ENCODE assay signal across 23 cellular contexts in genomic region chr1:225479341-225479740, GRCh38. TPM values are rescaled to one million over a fixed set of nuclear protein-coding genes. Genes with fewer than 3 reads are reported as not detected.
A peak's percentile ranks its signal among the peaks of the same experiment; 100 is the strongest.
DNase-seq lines count a peak whose midpoint lies in the region; ATAC-seq and TF ChIP-seq lines count a peak whose summit lies in the region.
"Had no signal": no experiment of that assay in that cellular context is flagged by ENCODE, and none has a peak within 500 bp of the region (broad histone marks: within the 10 kb centered on the region; RNA-seq: fewer than 3 reads in every experiment).

No MANE protein-coding gene starts in this region.

- no peak overlapping the region for H3K27ac ChIP-seq in Karpas-422 (ENCODE audit: low read length)
- H3K27ac ChIP-seq in muscle layer of colon (ENCODE audit: low read depth, low read length): peak overlapping the region; percentile 27
- peak overlapping the region; percentile 5 to 12 for H3K27ac ChIP-seq in thoracic aorta

- no peak overlapping the region for H2AFZ ChIP-seq in Karpas-422 (ENCODE audit: low read length)

- no peak overlapping the region for H3K4me3 Mint-ChIP-seq in activated CD4-positive, alpha-beta T cell treated with anti-CD3 and anti-CD28 coated beads, Interleukin-2, amount 10 ng/mL, durations not matched to agents 7 days and 5 days
- H3K4me3 Mint-ChIP-seq: CD4-positive, alpha-beta T cell had no signal

- H3K9me3 Mint-ChIP-seq in activated CD4-positive, alpha-beta T cell treated with anti-CD3 and anti-CD28 coated beads, Interleukin-2, amount 10 ng/mL, durations not matched to agents 7 days and 5 days: peaks cover 3% of the 10 kb centered on the region
- H3K9me3 Mint-ChIP-seq: CD4-positive, alpha-beta T cell had no signal

- no peaks in the 10 kb centered on the region for H3K9me2 ChIP-seq in Karpas-422 (replicated peaks; ENCODE audit: insufficient read depth, low read length)
- H3K9me2 ChIP-seq: SK-N-SH had no signal

- H3K27me3 ChIP-seq in Karpas-422 (ENCODE audit: low read length): no peaks in the 10 kb centered on the region
- H3K27me3 ChIP-seq in muscle layer of colon (ENCODE audit: control insufficient read depth in 1 of 2, insufficient read depth in 2 of 2, low read length in 2 of 2): no peaks in the 10 kb centered on the region
- no peaks in the 10 kb centered on the region for H3K27me3 ChIP-seq in thoracic aorta (replicated peaks; ENCODE audit: insufficient read depth)
- H3K27me3 ChIP-seq: BE2C, MG63 had no signal

- no peak overlapping the region for H3K9ac ChIP-seq in Karpas-422 (ENCODE audit: low read length)
- H3K9ac ChIP-seq in muscle layer of colon (ENCODE audit: low read length): no peak overlapping the region
- H3K9ac ChIP-seq: SK-N-SH had no signal

- no peaks in the 10 kb centered on the region for H4K20me1 ChIP-seq in Karpas-422 (ENCODE audit: insufficient read depth, low read depth, low read length)

- no peaks in the 10 kb centered on the region for H3K79me2 ChIP-seq in Karpas-422 (ENCODE audit: low read length)

- no peak for TF ChIP-seq CTCF in thoracic aorta (IDR thresholded peaks at IDR 0.05)

- H3K4me3 ChIP-seq in Karpas-422 (ENCODE audit: low read length) (no peak overlapping the region), muscle layer of colon (ENCODE audit: low read depth in 1 of 2, low read length in 2 of 2) (no peak overlapping the region), thoracic aorta (no peak overlapping the region)
- H3K4me3 ChIP-seq: MG63 had no signal

- no peak for DNase-seq in activated CD4-positive, alpha-beta T cell treated with anti-CD3 and anti-CD28 coated beads, Interleukin-2, amount 10 ng/mL, durations not matched to agents 7 days and 5 days
- no peak for DNase-seq in activated CD4-positive, alpha-beta T cell treated with anti-CD3 and anti-CD28 coated beads for 4 hours
- DNase-seq in Karpas-422: no peak
- no peak for DNase-seq in thoracic aorta (ENCODE audit: low spot score)
- DNase-seq in NCI-H2081 treated with DMSO at 0.1 percent for 48 hours (lab: John Stamatoyannopoulos, UW): no peak
- no peak for DNase-seq in UCSD-AML1 (lab: John Stamatoyannopoulos, UW; ENCODE audit: unreplicated experiment)
- DNase-seq: BE2C; CD4-positive, alpha-beta T cell; COR-L47; DMS79 treated with DMSO at 0.1 percent for 48 hours; MG63; NCI-H1048; NCI-H1417 treated with DMSO at 0.1 percent for 48 hours; NCI-H187 treated with DMSO at 0.1 percent for 48 hours; NCI-H2227 treated with DMSO at 0.1 percent for 48 hours; NCI-H510A; NCI-H774; NK-92 treated with Interleukin-12 subunit alpha and Interleukin-12 subunit beta, amount 100 ng/mL, for 24 hours; SIG-M5; SK-N-SH had no signal

- peaks cover 40% of the 10 kb centered on the region for H3K4me1 ChIP-seq in Karpas-422 (ENCODE audit: low read length)
- peaks cover 49% of the 10 kb centered on the region for H3K4me1 ChIP-seq in muscle layer of colon (ENCODE audit: insufficient read depth, low read length)
- peaks cover 11 to 44% of the 10 kb centered on the region in 2 donors for H3K4me1 ChIP-seq in thoracic aorta (ENCODE audit: control insufficient read depth in 1 of 2, low read depth in 2 of 2)
- H3K4me1 ChIP-seq: BE2C had no signal

- H3K4me2 ChIP-seq in Karpas-422 (ENCODE audit: low read depth, low read length, poor library complexity, severe bottlenecking): peak overlapping the region; percentile 39
- H3K4me2 ChIP-seq: SK-N-SH had no signal

- POLR2A ChIA-PET in activated CD4-positive, alpha-beta T cell treated with anti-CD3 and anti-CD28 coated beads, Interleukin-2, amount 10 ng/mL, durations not matched to agents 7 days and 5 days (lab: Charles Lee): no interaction called here

- peaks cover 44% of the 10 kb centered on the region for H3K4me1 Mint-ChIP-seq in activated CD4-positive, alpha-beta T cell treated with anti-CD3 and anti-CD28 coated beads, Interleukin-2, amount 10 ng/mL, durations not matched to agents 7 days and 5 days

- H3K9me3 ChIP-seq in Karpas-422 (ENCODE audit: low read length) (no peaks in the 10 kb centered on the region), muscle layer of colon (ENCODE audit: low read length) (no peaks in the 10 kb centered on the region), thoracic aorta (no peaks in the 10 kb centered on the region)
- H3K9me3 ChIP-seq: BE2C, MG63, SK-N-SH had no signal

- CTCF ChIA-PET in activated CD4-positive, alpha-beta T cell treated with anti-CD3 and anti-CD28 coated beads, Interleukin-2, amount 10 ng/mL, durations not matched to agents 7 days and 5 days (lab: Charles Lee): interaction anchor here (0.6 to 1.8 kb wide), 5 partner anchors 12 to 496 kb away, joined by 3 to 4 read pairs (median 3); no protein-coding TSS in a partner anchor

- peak overlapping the region; percentile 15 for H3K27ac Mint-ChIP-seq in activated CD4-positive, alpha-beta T cell treated with anti-CD3 and anti-CD28 coated beads, Interleukin-2, amount 10 ng/mL, durations not matched to agents 7 days and 5 days
- H3K27ac Mint-ChIP-seq: CD4-positive, alpha-beta T cell had no signal

- ATAC-seq in thoracic aorta (ENCODE audit: insufficient number of reproducible peaks, low FRiP score, low read depth) (no peak), GM18858 (IDR thresholded peaks at IDR 0.05; ENCODE audit: unreplicated experiment) (no peak)
- ATAC-seq: Panc1 had no signal

- peaks cover 5% of the 10 kb centered on the region for H3K27me3 Mint-ChIP-seq in activated CD4-positive, alpha-beta T cell treated with anti-CD3 and anti-CD28 coated beads, Interleukin-2, amount 10 ng/mL, durations not matched to agents 7 days and 5 days
- H3K27me3 Mint-ChIP-seq: CD4-positive, alpha-beta T cell had no signal

- peaks cover 3% of the 10 kb centered on the region for H3K36me3 Mint-ChIP-seq in activated CD4-positive, alpha-beta T cell treated with anti-CD3 and anti-CD28 coated beads, Interleukin-2, amount 10 ng/mL, durations not matched to agents 7 days and 5 days (ENCODE audit: low read depth)

- H3K36me3 ChIP-seq in Karpas-422 (ENCODE audit: insufficient read depth, low read length) (no peaks in the 10 kb centered on the region), muscle layer of colon (ENCODE audit: insufficient read depth, low read length) (no peaks in the 10 kb centered on the region), thoracic aorta (no peaks in the 10 kb centered on the region)
- H3K36me3 ChIP-seq: BE2C, MG63 had no signal

RNA-seq across cellular contexts. Expression of gene LBR, which starts 51.5 kb away (rescaled TPM):
- total RNA-seq in activated CD4-positive, alpha-beta T cell treated with anti-CD3 and anti-CD28 coated beads, Interleukin-2, amount 10 ng/mL, durations not matched to agents 7 days and 5 days: 100 to 1,000 TPM; 239 to 296 TPM
- 66.0 and 157 TPM in 2 replicates for total RNA-seq in Karpas-422 (2014; rRNA removed; shearing (Covaris generic); ENCODE audit: low replicate concordance)
- 10 to 100 TPM; 39.1 to 51.7 TPM for total RNA-seq in thoracic aorta
